Comparison of ENCODE assay signal across 11 cellular contexts in the genomic region with DNA sequence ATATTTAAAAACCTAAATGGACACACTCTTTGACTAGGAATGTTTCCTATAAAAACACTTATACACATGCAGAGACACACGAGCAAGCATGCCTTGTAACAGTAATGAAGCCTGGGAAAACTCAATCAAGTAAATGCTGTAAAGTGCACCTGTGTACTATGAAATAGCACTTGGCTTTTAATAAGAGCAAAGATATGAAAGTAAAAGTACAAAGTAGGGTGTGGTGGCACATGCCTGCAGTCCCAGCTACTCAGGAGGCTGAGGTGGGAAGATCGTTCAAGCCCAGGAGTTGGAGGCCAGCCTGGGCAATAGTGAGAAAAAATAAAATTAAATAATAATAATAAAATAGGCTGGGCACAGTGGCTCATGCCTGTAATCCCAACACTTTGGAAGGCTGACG.
"Had no signal": no experiment of that assay in that cellular context is flagged by ENCODE, and none has a peak within 500 bp of the region (broad histone marks: within the 10 kb centered on the region; RNA-seq: fewer than 3 reads in every experiment).

No MANE protein-coding gene starts in this region.

- H3K27ac Mint-ChIP-seq: immature natural killer cell had no signal

- H3K27me3 Mint-ChIP-seq: naive thymus-derived CD4-positive, alpha-beta T cell had no signal

- H3K9me3 Mint-ChIP-seq: immature natural killer cell had no signal

- H3K9me3 ChIP-seq: neutrophil, right atrium auricular region had no signal

- H3K36me3 Mint-ChIP-seq: immature natural killer cell had no signal

- H3K27me3 ChIP-seq: neutrophil, right atrium auricular region had no signal

- H3K36me3 ChIP-seq: neutrophil, right atrium auricular region had no signal

- H3K4me3 ChIP-seq: right atrium auricular region, skin epidermis had no signal

- DNase-seq: activated CD4-positive, alpha-beta T cell treated with anti-CD3 and anti-CD28 coated beads for 1 hour; activated CD8-positive, alpha-beta memory T cell treated with anti-CD3 and anti-CD28 coated beads for 24 hours; activated gamma-delta T cell treated with Interleukin-2 at 50 U/mL for 16 hours; immature natural killer cell; naive thymus-derived CD4-positive, alpha-beta T cell; trophoblast cell had no signal

- H3K27ac ChIP-seq: neutrophil, right atrium auricular region, skin epidermis had no signal

- ATAC-seq: esophagus mucosa; naive thymus-derived CD4-positive, alpha-beta T cell; SK-N-SH treated with all-trans-retinoic acid at 6 μM for 48 hours had no signal
